In genomic region chr16:69376393-69377059, GRCh38 we compare ENCODE assay signal across 29 cellular contexts. TPM values are rescaled to one million over a fixed set of nuclear protein-coding genes. Genes with fewer than 3 reads are reported as not detected.
"Had no signal": no experiment of that assay in that cellular context is flagged by ENCODE, and none has a peak within 500 bp of the region (broad histone marks: within the 10 kb centered on the region; RNA-seq: fewer than 3 reads in every experiment).

No MANE protein-coding gene starts in this region.

- H3K27me3 Mint-ChIP-seq: activated B cell treated with CpG ODN at 0.5 μM for 24 hours; activated CD4-positive, alpha-beta memory T cell treated with anti-CD3 and anti-CD28 coated beads for 36 hours; activated CD4-positive, alpha-beta T cell treated with anti-CD3 and anti-CD28 coated beads, Interleukin-2, amount 10 ng/mL, durations not matched to agents 7 days and 5 days; activated naive CD8-positive, alpha-beta T cell treated with anti-CD3 and anti-CD28 coated beads for 36 hours had no signal

- H3K4me3 ChIP-seq: ascending aorta, body of pancreas had no signal

- H3K9me3 Mint-ChIP-seq: activated B cell treated with CpG ODN at 0.5 μM for 24 hours; activated CD4-positive, alpha-beta memory T cell treated with anti-CD3 and anti-CD28 coated beads for 36 hours; activated CD4-positive, alpha-beta T cell treated with anti-CD3 and anti-CD28 coated beads, Interleukin-2, amount 10 ng/mL, durations not matched to agents 7 days and 5 days; activated naive CD4-positive, alpha-beta T cell treated with anti-CD3 and anti-CD28 coated beads for 36 hours; activated naive CD8-positive, alpha-beta T cell treated with anti-CD3 and anti-CD28 coated beads for 36 hours; activated T-helper 1 cell treated with anti-CD3 and anti-CD28 coated beads, Interleukin-12 subunit alpha, Interleukin-12 subunit beta, Interleukin-2, Interleukin-4 antibody, amounts not matched to agents 30 ng/mL and 10 ng/mL and 1 ng/mL, durations not matched to agents 14 hours and 24 hours and 36 hours had no signal

- H3K27ac Mint-ChIP-seq: activated B cell treated with CpG ODN at 0.5 μM for 24 hours; activated CD4-positive, alpha-beta memory T cell treated with anti-CD3 and anti-CD28 coated beads for 36 hours; activated CD4-positive, alpha-beta T cell treated with anti-CD3 and anti-CD28 coated beads, Interleukin-2, amount 10 ng/mL, durations not matched to agents 7 days and 5 days; activated naive CD4-positive, alpha-beta T cell treated with anti-CD3 and anti-CD28 coated beads for 36 hours; activated naive CD8-positive, alpha-beta T cell treated with anti-CD3 and anti-CD28 coated beads for 36 hours had no signal

- DNase-seq: activated B cell treated with CpG ODN at 0.5 μM for 24 hours; activated CD4-positive, alpha-beta memory T cell treated with anti-CD3 and anti-CD28 coated beads for 36 hours; activated CD4-positive, alpha-beta T cell treated with anti-CD3 and anti-CD28 coated beads, Interleukin-2, amount 10 ng/mL, durations not matched to agents 7 days and 5 days; activated gamma-delta T cell; activated naive CD4-positive, alpha-beta T cell treated with anti-CD3 and anti-CD28 coated beads for 36 hours; activated naive CD8-positive, alpha-beta T cell treated with anti-CD3 and anti-CD28 coated beads for 36 hours; body of pancreas; central memory CD4-positive, alpha-beta T cell; KG1; MV-4-11; NCI-H1092 treated with DMSO at 0.1 percent for 48 hours; NCI-H1417 treated with DMSO at 0.1 percent for 48 hours; NCI-H1694; NCI-H2029; NCI-H2107; NCI-H345; NCI-H510A; NCI-H526 treated with DMSO at 0.1 percent for 48 hours; NCI-H82; SIG-M5; T-helper 2 cell; T1000 had no signal

- FAIRE-seq: bronchial epithelial cell, TTC549 had no signal

- H3K4me1 ChIP-seq: ascending aorta, body of pancreas had no signal

- H3K27ac ChIP-seq: ascending aorta, body of pancreas had no signal

- ATAC-seq: body of pancreas had no signal

- H3K27me3 ChIP-seq: ascending aorta, body of pancreas had no signal

- H3K4me3 Mint-ChIP-seq: activated B cell treated with CpG ODN at 0.5 μM for 24 hours; activated CD4-positive, alpha-beta memory T cell treated with anti-CD3 and anti-CD28 coated beads for 36 hours; activated CD4-positive, alpha-beta T cell treated with anti-CD3 and anti-CD28 coated beads, Interleukin-2, amount 10 ng/mL, durations not matched to agents 7 days and 5 days; activated naive CD4-positive, alpha-beta T cell treated with anti-CD3 and anti-CD28 coated beads for 36 hours; activated naive CD8-positive, alpha-beta T cell treated with anti-CD3 and anti-CD28 coated beads for 36 hours; activated T-helper 1 cell treated with anti-CD3 and anti-CD28 coated beads, Interleukin-12 subunit alpha, Interleukin-12 subunit beta, Interleukin-2, Interleukin-4 antibody, amounts not matched to agents 30 ng/mL and 10 ng/mL and 1 ng/mL, durations not matched to agents 14 hours and 24 hours and 36 hours had no signal

- H3K9me3 ChIP-seq: ascending aorta, body of pancreas had no signal

RNA-seq across cellular contexts. Expression of gene TMED6, which starts 24.9 kb away (rescaled TPM):
- total RNA-seq: ascending aorta, bronchial epithelial cell, LHCN-M2, M059J, RPMI7951 had no signal
